8 cellular contexts compared by ENCODE assay signal in genomic region chr11:119474682-119475596, GRCh38. TPM values are rescaled to one million over a fixed set of nuclear protein-coding genes. Genes with fewer than 3 reads are reported as not detected.
A peak's percentile ranks its signal among the peaks of the same experiment; 100 is the strongest.
DNase-seq lines count a peak whose midpoint lies in the region; ATAC-seq, FAIRE-seq and TF ChIP-seq lines count a peak whose summit lies in the region.

No MANE protein-coding gene starts in this region.

- H2BK5ac ChIP-seq in neuronal stem cell (ENCODE audit: low read length), result no peak overlapping the region

- no peak overlapping the region for H2AFZ ChIP-seq in PC-9
- H2AFZ ChIP-seq in neuronal stem cell (ENCODE audit: low read length), result no peak overlapping the region

- H3K4me3 ChIP-seq in PC-9 (no peak overlapping the region), fibroblast of the aortic adventitia (ENCODE audit: low read depth, low read length) (no peak overlapping the region), neuronal stem cell (ENCODE audit: low read length in 2 of 2) (no peak overlapping the region), tibial nerve (no peak overlapping the region)

- peak; percentile 85 for TF ChIP-seq CTCF in D721Med (IDR thresholded peaks at IDR 0.05; ENCODE audit: insufficient read depth, missing control alignments)
- TF ChIP-seq CTCF in PC-9 (conservative IDR thresholded peaks at IDR 0.05), result peak; percentile 98
- TF ChIP-seq CTCF in fibroblast of the aortic adventitia (IDR thresholded peaks at IDR 0.05; ENCODE audit: insufficient read depth, low read length), result peak; percentile 98
- peak; percentile 74 to 86 (median 79) for TF ChIP-seq CTCF in tibial nerve (IDR thresholded peaks at IDR 0.05)

- CTCF ChIA-PET in PC-9 (lab: Charles Lee), result interaction anchor here (0.6 to 1.5 kb wide), 10 partner anchors 42 to 920 kb away, joined by 3 to 19 read pairs (median 4); partner anchors contain the start of genes HINFP, RNF26 and USP2

- H3K4me1 Mint-ChIP-seq in activated T-helper 2 cell treated with anti-CD3 and anti-CD28 coated beads, Interferon-gamma antibody, Interleukin-2, Interleukin-4, amounts not matched to agents 10 μg/mL and 5 μg/mL and 100 μg/mL, durations not matched to agents 14 hours and 24 hours and 36 hours (ENCODE audit: low read depth), result peaks cover 4% of the 10 kb centered on the region

- H3K79me2 ChIP-seq in PC-9 (ENCODE audit: low read depth), result no peaks in the 10 kb centered on the region

- no peak for TF ChIP-seq EP300 in tibial nerve (IDR thresholded peaks at IDR 0.05)

- no peak for FAIRE-seq in D721Med (lab: Jason Lieb, UNC)

- no peaks in the 10 kb centered on the region for H3K9me3 Mint-ChIP-seq in activated T-helper 2 cell treated with anti-CD3 and anti-CD28 coated beads, Interferon-gamma antibody, Interleukin-2, Interleukin-4, amounts not matched to agents 10 μg/mL and 5 μg/mL and 100 μg/mL, durations not matched to agents 14 hours and 24 hours and 36 hours

- H2BK12ac ChIP-seq in neuronal stem cell (ENCODE audit: low read length), result no peak overlapping the region

- no peak overlapping the region for H3K14ac ChIP-seq in neuronal stem cell (ENCODE audit: low read length)

- H3K23ac ChIP-seq in neuronal stem cell (ENCODE audit: low read depth, low read length, poor library complexity), result no peak overlapping the region

- TF ChIP-seq POLR2A in tibial nerve (IDR thresholded peaks at IDR 0.05), result no peak
- TF ChIP-seq POLR2A in GM18505 (IDR thresholded peaks at IDR 0.05; ENCODE audit: borderline replicate concordance, extremely low read depth, insufficient read depth, insufficient read length), result no peak

- no CpG with 5 or more reads among the region's 9 CpGs for WGBS in neuronal stem cell (ENCODE audit: extremely low coverage in 2 of 2, insufficient read length in 2 of 2, insufficient replicate concordance in 1 of 2), 2 donors
- WGBS in tibial nerve, 2 donors, result 28 to 40% methylated on average over 9 of the region's 9 CpGs

- no peak overlapping the region for H3K27ac Mint-ChIP-seq in activated T-helper 2 cell treated with anti-CD3 and anti-CD28 coated beads, Interferon-gamma antibody, Interleukin-2, Interleukin-4, amounts not matched to agents 10 μg/mL and 5 μg/mL and 100 μg/mL, durations not matched to agents 14 hours and 24 hours and 36 hours

- H3K27me3 ChIP-seq in PC-9 (ENCODE audit: insufficient read depth, low read depth), result no peaks in the 10 kb centered on the region
- peaks cover 0 to 27% (median 0%) of the 10 kb centered on the region in 3 experiments for H3K27me3 ChIP-seq in neuronal stem cell (ENCODE audit: control insufficient read depth in 3 of 3, insufficient read depth in 3 of 3, low read depth in 1 of 3, low read length in 3 of 3)
- no peaks in the 10 kb centered on the region for H3K27me3 ChIP-seq in tibial nerve

- H3K4me1 ChIP-seq in PC-9 (replicated peaks; ENCODE audit: insufficient read depth), result peaks cover 19% of the 10 kb centered on the region
- peaks cover 3% of the 10 kb centered on the region in 2 donors for H3K4me1 ChIP-seq in neuronal stem cell (ENCODE audit: control insufficient read depth in 2 of 2, insufficient read depth in 1 of 2, low read depth in 1 of 2, low read length in 2 of 2)
- H3K4me1 ChIP-seq in tibial nerve, result peaks cover 0 to 15% (median 0%) of the 10 kb centered on the region in 4 donors

- H2AK5ac ChIP-seq in neuronal stem cell (ENCODE audit: low read depth, low read length), result peak overlapping the region; percentile 21

- H3K79me1 ChIP-seq in neuronal stem cell (ENCODE audit: low read depth, low read length), result no peaks in the 10 kb centered on the region

- H2BK15ac ChIP-seq in neuronal stem cell (ENCODE audit: low read length), result no peak overlapping the region

- no peak overlapping the region for H3K9ac ChIP-seq in neuronal stem cell (ENCODE audit: low read depth, low read length, poor library complexity)

- no peak for ATAC-seq in GM18505 (IDR thresholded peaks at IDR 0.05; ENCODE audit: unreplicated experiment)

- no peaks in the 10 kb centered on the region for H3K36me3 Mint-ChIP-seq in activated T-helper 2 cell treated with anti-CD3 and anti-CD28 coated beads, Interferon-gamma antibody, Interleukin-2, Interleukin-4, amounts not matched to agents 10 μg/mL and 5 μg/mL and 100 μg/mL, durations not matched to agents 14 hours and 24 hours and 36 hours (ENCODE audit: low read depth)

- no peak overlapping the region for H4K91ac ChIP-seq in neuronal stem cell (ENCODE audit: low read depth, low read length, poor library complexity)

- H3K18ac ChIP-seq in neuronal stem cell (ENCODE audit: low read length), result peak overlapping the region; percentile 2

- H4K8ac ChIP-seq in neuronal stem cell (ENCODE audit: low read depth, low read length), result no peak overlapping the region

- H3K4ac ChIP-seq in neuronal stem cell (ENCODE audit: low read length), result no peak overlapping the region

- no peaks in the 10 kb centered on the region for H3K36me3 ChIP-seq in PC-9 (ENCODE audit: low read depth)
- no peaks in the 10 kb centered on the region for H3K36me3 ChIP-seq in neuronal stem cell (replicated peaks in 1 of 2; ENCODE audit: control insufficient read depth in 2 of 2, insufficient read depth in 2 of 2, low read length in 2 of 2)
- H3K36me3 ChIP-seq in tibial nerve, result no peaks in the 10 kb centered on the region

- intact Hi-C loops in PC-9 (cut with micrococcal nuclease; ENCODE audit: unreplicated experiment), result loop anchor here (1.0 to 10.0 kb wide), 5 partner anchors 94 to 568 kb away; partner anchors contain the start of genes CBL and USP2
- intact Hi-C loops in activated T-helper 2 cell treated with anti-CD3 and anti-CD28 coated beads, Interferon-gamma antibody, Interleukin-2, Interleukin-4, amounts not matched to agents 10 μg/mL and 5 μg/mL and 100 μg/mL, durations not matched to agents 14 hours and 24 hours and 36 hours (cut with micrococcal nuclease), result loop anchor here (1.0 to 10.0 kb wide), 3 partner anchors 50 to 119 kb away; partner anchors contain the start of genes THY1 and USP2

- no peaks in the 10 kb centered on the region for H4K20me1 ChIP-seq in PC-9 (ENCODE audit: insufficient read depth)

- H3K4me2 ChIP-seq in PC-9, result peak overlapping the region; percentile 54
- H3K4me2 ChIP-seq in neuronal stem cell (ENCODE audit: insufficient read depth, low read length, poor library complexity, severe bottlenecking), result no peak overlapping the region

- no peaks in the 10 kb centered on the region; the same call in 1 of the 2 replicates for H3K9me2 ChIP-seq in PC-9 (ENCODE audit: insufficient read depth)

- peaks cover 17% of the 10 kb centered on the region; the same call in 1 of the 2 replicates for H3F3A ChIP-seq in PC-9 (ENCODE audit: insufficient read depth, low read depth)

- H3K4me3 Mint-ChIP-seq in activated T-helper 2 cell treated with anti-CD3 and anti-CD28 coated beads, Interferon-gamma antibody, Interleukin-2, Interleukin-4, amounts not matched to agents 10 μg/mL and 5 μg/mL and 100 μg/mL, durations not matched to agents 14 hours and 24 hours and 36 hours (ENCODE audit: low read depth), result no peak overlapping the region

- POLR2A ChIA-PET in PC-9 (lab: Charles Lee; ENCODE audit: unreplicated experiment), result interaction anchor here (0.5 to 0.6 kb wide), 2 partner anchors 254 to 372 kb away, joined by 3 to 5 read pairs; partner anchors contain the start of gene NECTIN1

- H3K27ac ChIP-seq in PC-9 (peak overlapping the region; percentile 34; the same call in 1 of the 2 replicates), neuronal stem cell (replicated peaks; ENCODE audit: low read length) (no peak overlapping the region), tibial nerve (peak overlapping the region in 1 of 4 donors; percentile 68)

- BruUV-seq in PC-9 (replicated peaks; lab: Mats Ljungman, UMichigan), result no TSS peak

- H2BK120ac ChIP-seq in neuronal stem cell (ENCODE audit: low read depth, low read length), result no peak overlapping the region

- peaks cover 1% of the 10 kb centered on the region for H3K27me3 Mint-ChIP-seq in activated T-helper 2 cell treated with anti-CD3 and anti-CD28 coated beads, Interferon-gamma antibody, Interleukin-2, Interleukin-4, amounts not matched to agents 10 μg/mL and 5 μg/mL and 100 μg/mL, durations not matched to agents 14 hours and 24 hours and 36 hours (ENCODE audit: low read depth)

- H3K9me3 ChIP-seq in PC-9 (ENCODE audit: insufficient read depth, low read depth) (no peaks in the 10 kb centered on the region), neuronal stem cell (replicated peaks in 1 of 2; ENCODE audit: control insufficient read depth in 2 of 2, insufficient read depth in 1 of 2, low read depth in 1 of 2, low read length in 2 of 2) (no peaks in the 10 kb centered on the region), tibial nerve (no peaks in the 10 kb centered on the region)

- DNase-seq in D721Med (ENCODE audit: insufficient read length, low spot score), result peak; percentile 57
- DNase-seq in HuH-7 (ENCODE audit: low spot score), result peak; percentile 67
- DNase-seq in PC-9, result peak; percentile 64 to 75
- peak; percentile 27 for DNase-seq in activated T-helper 2 cell treated with anti-CD3 and anti-CD28 coated beads, Interferon-gamma antibody, Interleukin-2, Interleukin-4, amounts not matched to agents 10 μg/mL and 5 μg/mL and 100 μg/mL, durations not matched to agents 14 hours and 24 hours and 36 hours (ENCODE audit: low spot score)
- DNase-seq in fibroblast of the aortic adventitia (ENCODE audit: low read depth), result peak; percentile 92
- DNase-seq in neuronal stem cell (ENCODE audit: low spot score), result peak; percentile 76
- peak; percentile 35 to 84 for DNase-seq in tibial nerve (ENCODE audit: low spot score in 2 of 2)

RNA-seq across cellular contexts. Expression of gene THY1, which starts 52.0 kb away (rescaled TPM):
- total RNA-seq in PC-9 (2021) (not detected in 2 replicates), fibroblast of the aortic adventitia (ENCODE audit: low replicate concordance) (96.6 and 164 TPM in 2 replicates), tibial nerve (10 to 100 TPM in 2 of 4 donors, under 1 TPM in 1, not detected in 1; 0.63 to 12.9 (median 11.1) TPM)
- total RNA-seq in activated T-helper 2 cell treated with anti-CD3 and anti-CD28 coated beads, Interferon-gamma antibody, Interleukin-2, Interleukin-4, amounts not matched to agents 10 μg/mL and 5 μg/mL and 100 μg/mL, durations not matched to agents 14 hours and 24 hours and 36 hours, result 35.2 and 37.3 TPM in 2 replicates
- 85.1 TPM for polyA plus RNA-seq in neuronal stem cell (2013, experiment 1 of 2)
- polyA plus RNA-seq in neuronal stem cell (2013, experiment 2 of 2), result 84.3 TPM

Comparison
In these comparisons a context has a peak if more than half of its experiments do, and no peak if none do; other contexts are left out.
1. DNase-seq: peak in every context shown above with its lines; median percentile 92 in fibroblast of the aortic adventitia; 76 in neuronal stem cell; 70 in PC-9; 67 in HuH-7; 60 in tibial nerve; 57 in D721Med; 27 in activated T-helper 2 cell treated with anti-CD3 and anti-CD28 coated beads, Interferon-gamma antibody, Interleukin-2, Interleukin-4, amounts not matched to agents 10 μg/mL and 5 μg/mL and 100 μg/mL, durations not matched to agents 14 hours and 24 hours and 36 hours.